In genomic region chr1:6351480-6352137, GRCh38 we compare ENCODE assay signal across 13 cellular contexts. TPM values are rescaled to one million over a fixed set of nuclear protein-coding genes. Genes with fewer than 3 reads are reported as not detected.
A peak's percentile ranks its signal among the peaks of the same experiment; 100 is the strongest.
DNase-seq lines count a peak whose midpoint lies in the region; TF ChIP-seq lines count a peak whose summit lies in the region.
"Had no signal": no experiment of that assay in that cellular context is flagged by ENCODE, and none has a peak within 500 bp of the region (broad histone marks: within the 10 kb centered on the region; RNA-seq: fewer than 3 reads in every experiment).

No MANE protein-coding gene starts in this region.

- H3K18ac ChIP-seq in mesenchymal stem cell (ENCODE audit: low read depth in 1 of 2, low read length in 2 of 2), result no peak overlapping the region

- no TSS peak for BruUV-seq in Caco-2 (replicated peaks; lab: Mats Ljungman, UMichigan)

- H3K23ac ChIP-seq in mesenchymal stem cell (ENCODE audit: low read length in 2 of 2), result no peak overlapping the region

- no peaks in the 10 kb centered on the region; the same call in 1 of the 2 replicates for H3K36me3 ChIP-seq in Caco-2 (ENCODE audit: control insufficient read depth, insufficient read depth, low read length)
- no peaks in the 10 kb centered on the region for H3K36me3 ChIP-seq in adrenal gland (replicated peaks in 1 of 2)
- H3K36me3 ChIP-seq in mesenchymal stem cell (ENCODE audit: control insufficient read depth in 1 of 2, insufficient read depth in 2 of 2, low read depth in 1 of 2, low read length in 2 of 2), result peaks cover 0 to 30% of the 10 kb centered on the region in 2 experiments

- peak overlapping the region in 1 of 2 experiments; percentile 30 for H2BK12ac ChIP-seq in mesenchymal stem cell (ENCODE audit: low read length in 2 of 2)

- H3K9ac ChIP-seq in mesenchymal stem cell (ENCODE audit: low read length), result no peak overlapping the region

- peak overlapping the region; percentile 4 for H2BK15ac ChIP-seq in mesenchymal stem cell (ENCODE audit: low read depth, poor library complexity, severe bottlenecking)

- H4K8ac ChIP-seq in mesenchymal stem cell (ENCODE audit: low read length), result no peak overlapping the region

- H3K27me3 Mint-ChIP-seq in Caco-2 (ENCODE audit: insufficient read depth, unreplicated experiment), result no peaks in the 10 kb centered on the region
- H3K27me3 Mint-ChIP-seq: activated CD4-positive, alpha-beta T cell treated with anti-CD3 and anti-CD28 coated beads, Interleukin-2, amount 10 ng/mL, durations not matched to agents 24 days and 14 days had no signal

- H3K27ac ChIP-seq in adrenal gland, result peak overlapping the region in 3 of 5 donors; percentile 26 to 78 (median 30)
- H3K27ac ChIP-seq in mesenchymal stem cell (ENCODE audit: low read length, poor library complexity, severe bottlenecking), result no peak overlapping the region
- H3K27ac ChIP-seq: SK-N-MC had no signal

- TF ChIP-seq CTCF in Caco-2 (IDR thresholded peaks at IDR 0.05; ENCODE audit: insufficient read depth in 1 of 2, low read depth in 1 of 2, low read length in 1 of 2, severe bottlenecking in 1 of 2, unreplicated experiment in 1 of 2) (no peak), adrenal gland (IDR thresholded peaks at IDR 0.05) (no peak)

- H3K27me3 ChIP-seq in Caco-2 (replicated peaks; ENCODE audit: control insufficient read depth, insufficient read depth, low read length) (no peaks in the 10 kb centered on the region), adrenal gland (no peaks in the 10 kb centered on the region), mesenchymal stem cell (ENCODE audit: control insufficient read depth in 1 of 2, insufficient read depth in 1 of 2, low read length in 2 of 2) (no peaks in the 10 kb centered on the region)

- CTCF ChIA-PET in Caco-2 (lab: Charles Lee), result interaction anchor here (0.5 to 1.0 kb wide), 4 partner anchors 15 to 146 kb away, joined by 3 to 4 read pairs (median 3); partner anchors contain the start of gene RNF207

- no peak overlapping the region for H3K4ac ChIP-seq in mesenchymal stem cell (ENCODE audit: low read depth in 1 of 2, low read length in 2 of 2)

- peaks cover 59% of the 10 kb centered on the region for H3K36me3 Mint-ChIP-seq in Caco-2 (ENCODE audit: insufficient read depth, unreplicated experiment)
- H3K36me3 Mint-ChIP-seq: CD8-positive, alpha-beta T cell had no signal

- peaks cover 27% of the 10 kb centered on the region for H3K4me1 Mint-ChIP-seq in Caco-2 (ENCODE audit: low read depth, unreplicated experiment)

- DNase-seq in Caco-2 (no peak), NCI-H1092 (lab: John Stamatoyannopoulos, UW) (peak; percentile 89), adrenal gland (peak; percentile 42 to 92 (median 82)), mesenchymal stem cell (no peak), epidermal melanocyte (ENCODE audit: insufficient read length, low spot score) (no peak), NCI-H226 (no peak), NCI-H1048 (lab: John Stamatoyannopoulos, UW) (no peak)
- DNase-seq in stimulated activated CD4-positive, alpha-beta T cell treated with anti-CD3 and anti-CD28 coated beads, Interleukin-4, amount 100 ng/mL, for 4 hours, result no peak
- DNase-seq: activated CD4-positive, alpha-beta T cell treated with anti-CD3 and anti-CD28 coated beads, Interleukin-2, amount 10 ng/mL, durations not matched to agents 24 days and 14 days; activated naive CD4-positive, alpha-beta T cell treated with anti-CD3 and anti-CD28 coated beads for 36 hours; CD8-positive, alpha-beta T cell; glutamatergic neuron had no signal

- no peak overlapping the region for H3K4me2 ChIP-seq in mesenchymal stem cell (ENCODE audit: low read length, poor library complexity, severe bottlenecking)

- H3K4me3 ChIP-seq in Caco-2 (ENCODE audit: low read depth, low read length), result no peak overlapping the region
- no peak overlapping the region for H3K4me3 ChIP-seq in adrenal gland
- no peak overlapping the region for H3K4me3 ChIP-seq in mesenchymal stem cell (ENCODE audit: insufficient read depth in 1 of 2, low read depth in 1 of 2, low read length in 2 of 2)
- H3K4me3 ChIP-seq: SK-N-MC had no signal

- POLR2A ChIA-PET in Caco-2 (lab: Charles Lee), result interaction anchor here (1.0 kb wide), 1 partner anchor 9 kb away, joined by 11 read pairs; no protein-coding TSS in a partner anchor

- H3K4me3 Mint-ChIP-seq in Caco-2 (ENCODE audit: unreplicated experiment), result peak overlapping the region; percentile 28
- H3K4me3 Mint-ChIP-seq: activated CD4-positive, alpha-beta T cell treated with anti-CD3 and anti-CD28 coated beads, Interleukin-2, amount 10 ng/mL, durations not matched to agents 24 days and 14 days; activated naive CD4-positive, alpha-beta T cell treated with anti-CD3 and anti-CD28 coated beads for 36 hours; CD8-positive, alpha-beta T cell had no signal

- H3K79me1 ChIP-seq in mesenchymal stem cell (replicated peaks; ENCODE audit: low read length, poor library complexity, severe bottlenecking), result peaks cover 22% of the 10 kb centered on the region

- no peak overlapping the region for H2AK5ac ChIP-seq in mesenchymal stem cell (ENCODE audit: low read length, severe bottlenecking)

- TF ChIP-seq POLR2A in adrenal gland (IDR thresholded peaks at IDR 0.05), result no peak

- H3K9me3 Mint-ChIP-seq in Caco-2 (ENCODE audit: unreplicated experiment), result no peaks in the 10 kb centered on the region
- H3K9me3 Mint-ChIP-seq: activated CD4-positive, alpha-beta T cell treated with anti-CD3 and anti-CD28 coated beads, Interleukin-2, amount 10 ng/mL, durations not matched to agents 24 days and 14 days; activated naive CD4-positive, alpha-beta T cell treated with anti-CD3 and anti-CD28 coated beads for 36 hours; CD8-positive, alpha-beta T cell had no signal

- H3K27ac Mint-ChIP-seq in Caco-2 (ENCODE audit: unreplicated experiment), result peak overlapping the region; percentile 93
- H3K27ac Mint-ChIP-seq: activated CD4-positive, alpha-beta T cell treated with anti-CD3 and anti-CD28 coated beads, Interleukin-2, amount 10 ng/mL, durations not matched to agents 24 days and 14 days; activated naive CD4-positive, alpha-beta T cell treated with anti-CD3 and anti-CD28 coated beads for 36 hours; CD8-positive, alpha-beta T cell had no signal

- no peak overlapping the region for H2AFZ ChIP-seq in mesenchymal stem cell (ENCODE audit: low read depth, low read length)

- H2BK5ac ChIP-seq in mesenchymal stem cell (ENCODE audit: low read depth, low read length, poor library complexity, severe bottlenecking), result no peak overlapping the region

- H4K91ac ChIP-seq in mesenchymal stem cell (ENCODE audit: low read length), result peak overlapping the region; percentile 19

- 48 to 80% (median 63%) methylated on average over 9 to 15 of the region's 15 CpGs for WGBS in adrenal gland, 4 donors
- WGBS in mesenchymal stem cell, result 94% methylated on average over 15 of the region's 15 CpGs

- H3K4me1 ChIP-seq in Caco-2, result peaks cover 40% of the 10 kb centered on the region
- H3K4me1 ChIP-seq in adrenal gland (replicated peaks in 1 of 2), result peaks cover 30 to 32% of the 10 kb centered on the region in 2 donors
- peaks cover 19% of the 10 kb centered on the region for H3K4me1 ChIP-seq in mesenchymal stem cell (ENCODE audit: control insufficient read depth, insufficient read depth, low read depth, low read length)

- H2BK120ac ChIP-seq in mesenchymal stem cell (ENCODE audit: low read depth, low read length), result no peak overlapping the region

- H3K9me3 ChIP-seq in Caco-2 (no peaks in the 10 kb centered on the region), adrenal gland (replicated peaks in 1 of 3) (no peaks in the 10 kb centered on the region), mesenchymal stem cell (ENCODE audit: control insufficient read depth, low read length) (no peaks in the 10 kb centered on the region)

- no peak overlapping the region for H3K14ac ChIP-seq in mesenchymal stem cell (ENCODE audit: low read length in 2 of 2)

- intact Hi-C loops in Caco-2 (cut with micrococcal nuclease; ENCODE audit: unreplicated experiment) (no loop called here), adrenal gland (cut with DNase I) (no loop called here)

RNA-seq across cellular contexts. Expression of gene ACOT7, which starts 42.0 kb away (rescaled TPM):
- total RNA-seq in Caco-2 (2022), result 179 and 221 TPM in 2 replicates
- 10 to 100 TPM in 7 of 8 donors, 1 to 10 TPM in 1; 8.4 to 29.4 (median 15.0) TPM for total RNA-seq in adrenal gland
- 10 to 100 TPM; 11.3 to 26.6 (median 13.0) TPM for polyA plus RNA-seq in adrenal gland
- polyA plus RNA-seq in mesenchymal stem cell (2013, experiment 1 of 2), result 67.2 TPM
- 69.0 TPM for polyA plus RNA-seq in mesenchymal stem cell (2013, experiment 2 of 2)

Comparison
In these comparisons a context has a peak if more than half of its experiments do, and no peak if none do; other contexts are left out.
1. DNase-seq: peak in NCI-H1092 (single experiment) and adrenal gland (7 of 7); none in Caco-2 (0 of 2), mesenchymal stem cell (single experiment), epidermal melanocyte (single experiment), stimulated activated CD4-positive, alpha-beta T cell treated with anti-CD3 and anti-CD28 coated beads, Interleukin-4, amount 100 ng/mL, for 4 hours (0 of 2), NCI-H226 (single experiment) and NCI-H1048 (single experiment).